ENCODE assay signal across 22 cellular contexts in genomic region chr15:34976743-34977142, GRCh38. TPM values are rescaled to one million over a fixed set of nuclear protein-coding genes. Genes with fewer than 3 reads are reported as not detected.
DNase-seq lines count a peak whose midpoint lies in the region; ATAC-seq and TF ChIP-seq lines count a peak whose summit lies in the region.
"Had no signal": no experiment of that assay in that cellular context is flagged by ENCODE, and none has a peak within 500 bp of the region (broad histone marks: within the 10 kb centered on the region; RNA-seq: fewer than 3 reads in every experiment).

No MANE protein-coding gene starts in this region.

- peak overlapping the region; percentile 22 for H3K27ac Mint-ChIP-seq in activated B cell treated with CpG ODN at 0.5 μM for 24 hours
- peak overlapping the region in 7 of 10 donors; percentile 5 to 62 (median 27) for H3K27ac Mint-ChIP-seq in naive thymus-derived CD8-positive, alpha-beta T cell
- H3K27ac Mint-ChIP-seq in activated CD4-positive, alpha-beta T cell treated with anti-CD3 and anti-CD28 coated beads, Interleukin-2, amount 10 ng/mL, durations not matched to agents 24 days and 14 days, result no peak overlapping the region
- H3K27ac Mint-ChIP-seq in stimulated activated effector memory CD8-positive, alpha-beta T cell treated with anti-CD3 and anti-CD28 coated beads, Interleukin-12 subunit alpha, Interleukin-12 subunit beta, amount 100 ng/mL, for 72 hours, result no peak overlapping the region

- 78 to 90% (median 85%) methylated on average over 2 of the region's 2 CpGs for WGBS in psoas muscle, 3 donors

- TF ChIP-seq CTCF in activated B cell treated with CpG ODN at 0.5 μM for 24 hours (IDR thresholded peaks at IDR 0.05), result no peak
- no peak for TF ChIP-seq CTCF in psoas muscle (IDR thresholded peaks at IDR 0.05)

- H3K9me3 ChIP-seq in psoas muscle, result no peaks in the 10 kb centered on the region
- H3K9me3 ChIP-seq: Caco-2, SJCRH30 had no signal

- DNase-seq in activated B cell treated with CpG ODN at 0.5 μM for 24 hours (no peak), psoas muscle (no peak)
- no peak for DNase-seq in naive thymus-derived CD8-positive, alpha-beta T cell
- DNase-seq in activated CD4-positive, alpha-beta T cell treated with anti-CD3 and anti-CD28 coated beads, Interleukin-2, amount 10 ng/mL, durations not matched to agents 24 days and 14 days, result no peak
- no peak for DNase-seq in stimulated activated effector memory CD8-positive, alpha-beta T cell treated with anti-CD3 and anti-CD28 coated beads, Interleukin-12 subunit alpha, Interleukin-12 subunit beta, amount 100 ng/mL, for 72 hours (ENCODE audit: low spot score in 2 of 2)
- DNase-seq: Caco-2; CD4-positive, CD25-positive, alpha-beta regulatory T cell; DMS 273 treated with DMSO at 0.1 percent for 48 hours; DND-41; GOT3; HCEC 1CT; NCI-H1417; NCI-H1694 treated with DMSO at 0.1 percent for 48 hours; NCI-H2081 treated with DMSO at 0.1 percent for 48 hours; NCI-H2171 treated with DMSO at 0.1 percent for 48 hours; NCI-H524 treated with DMSO at 0.1 percent for 48 hours; OCI-M1; SJCRH30 had no signal

- H3K36me3 ChIP-seq in psoas muscle (ENCODE audit: insufficient read depth in 1 of 2, low read depth in 1 of 2), result peaks cover 4 to 7% of the 10 kb centered on the region in 2 donors

- peaks cover 7% of the 10 kb centered on the region for H3K4me1 Mint-ChIP-seq in activated B cell treated with CpG ODN at 0.5 μM for 24 hours
- H3K4me1 Mint-ChIP-seq in naive thymus-derived CD8-positive, alpha-beta T cell, result peaks cover 0 to 2% (median under 1%) of the 10 kb centered on the region in 4 donors
- peaks cover 7% of the 10 kb centered on the region for H3K4me1 Mint-ChIP-seq in activated CD4-positive, alpha-beta T cell treated with anti-CD3 and anti-CD28 coated beads, Interleukin-2, amount 10 ng/mL, durations not matched to agents 24 days and 14 days
- peaks cover 6% of the 10 kb centered on the region for H3K4me1 Mint-ChIP-seq in stimulated activated effector memory CD8-positive, alpha-beta T cell treated with anti-CD3 and anti-CD28 coated beads, Interleukin-12 subunit alpha, Interleukin-12 subunit beta, amount 100 ng/mL, for 72 hours

- CTCF ChIA-PET in activated B cell treated with CpG ODN at 0.5 μM for 24 hours (lab: Charles Lee), result interaction anchor here (1.3 kb wide), 1 partner anchor 11 kb away, joined by 5 read pairs; the partner anchor contains the start of gene ZNF770

- ATAC-seq in GM18502 (IDR thresholded peaks at IDR 0.05; ENCODE audit: poor library complexity, unreplicated experiment) (peak; percentile 67), HG02759 (IDR thresholded peaks at IDR 0.05; ENCODE audit: unreplicated experiment) (peak; percentile 44), activated B cell treated with CpG ODN at 0.5 μM for 24 hours (ENCODE audit: low read depth) (no peak), psoas muscle (no peak)
- ATAC-seq in naive thymus-derived CD8-positive, alpha-beta T cell, result no peak
- ATAC-seq in stimulated activated effector memory CD8-positive, alpha-beta T cell treated with anti-CD3 and anti-CD28 coated beads, Interleukin-12 subunit alpha, Interleukin-12 subunit beta, amount 100 ng/mL, for 72 hours, result no peak
- ATAC-seq: GM12878 had no signal

- POLR2A ChIA-PET in activated B cell treated with CpG ODN at 0.5 μM for 24 hours (lab: Charles Lee), result interaction anchor here (1.7 kb wide), 1 partner anchor 11 kb away, joined by 7 read pairs; the partner anchor contains the start of gene ZNF770
- POLR2A ChIA-PET in naive thymus-derived CD8-positive, alpha-beta T cell (lab: Charles Lee), result interaction anchor here (5.9 kb wide), 1 partner anchor 11 kb away, joined by 27 read pairs; the partner anchor contains the start of gene ZNF770

- H3K4me3 ChIP-seq in psoas muscle, result no peak overlapping the region
- H3K4me3 ChIP-seq: GM12878, SJCRH30 had no signal

- H3K4me3 Mint-ChIP-seq in activated B cell treated with CpG ODN at 0.5 μM for 24 hours, result no peak overlapping the region
- no peak overlapping the region for H3K4me3 Mint-ChIP-seq in naive thymus-derived CD8-positive, alpha-beta T cell
- H3K4me3 Mint-ChIP-seq in activated CD4-positive, alpha-beta T cell treated with anti-CD3 and anti-CD28 coated beads, Interleukin-2, amount 10 ng/mL, durations not matched to agents 24 days and 14 days, result no peak overlapping the region
- H3K4me3 Mint-ChIP-seq in stimulated activated effector memory CD8-positive, alpha-beta T cell treated with anti-CD3 and anti-CD28 coated beads, Interleukin-12 subunit alpha, Interleukin-12 subunit beta, amount 100 ng/mL, for 72 hours, result no peak overlapping the region
- H3K4me3 Mint-ChIP-seq: CD4-positive, CD25-positive, alpha-beta regulatory T cell; IgD-negative memory B cell had no signal

- H3K9me3 Mint-ChIP-seq in activated B cell treated with CpG ODN at 0.5 μM for 24 hours, result no peaks in the 10 kb centered on the region
- H3K9me3 Mint-ChIP-seq in naive thymus-derived CD8-positive, alpha-beta T cell, result no peaks in the 10 kb centered on the region
- no peaks in the 10 kb centered on the region for H3K9me3 Mint-ChIP-seq in activated CD4-positive, alpha-beta T cell treated with anti-CD3 and anti-CD28 coated beads, Interleukin-2, amount 10 ng/mL, durations not matched to agents 24 days and 14 days
- H3K9me3 Mint-ChIP-seq in stimulated activated effector memory CD8-positive, alpha-beta T cell treated with anti-CD3 and anti-CD28 coated beads, Interleukin-12 subunit alpha, Interleukin-12 subunit beta, amount 100 ng/mL, for 72 hours, result no peaks in the 10 kb centered on the region
- H3K9me3 Mint-ChIP-seq: CD4-positive, CD25-positive, alpha-beta regulatory T cell; IgD-negative memory B cell had no signal

- no peaks in the 10 kb centered on the region for H3K27me3 Mint-ChIP-seq in activated B cell treated with CpG ODN at 0.5 μM for 24 hours
- H3K27me3 Mint-ChIP-seq in naive thymus-derived CD8-positive, alpha-beta T cell, result no peaks in the 10 kb centered on the region
- no peaks in the 10 kb centered on the region for H3K27me3 Mint-ChIP-seq in activated CD4-positive, alpha-beta T cell treated with anti-CD3 and anti-CD28 coated beads, Interleukin-2, amount 10 ng/mL, durations not matched to agents 24 days and 14 days
- H3K27me3 Mint-ChIP-seq: CD4-positive, CD25-positive, alpha-beta regulatory T cell; IgD-negative memory B cell had no signal

- intact Hi-C loops in activated B cell treated with CpG ODN at 0.5 μM for 24 hours (cut with micrococcal nuclease), result no loop called here
- intact Hi-C loops in activated CD4-positive, alpha-beta T cell treated with anti-CD3 and anti-CD28 coated beads, Interleukin-2, amount 10 ng/mL, durations not matched to agents 24 days and 14 days (cut with micrococcal nuclease), result no loop called here
- intact Hi-C loops in psoas muscle (cut with DNase I), result no loop called here

- H3K4me1 ChIP-seq in psoas muscle, result no peaks in the 10 kb centered on the region
- H3K4me1 ChIP-seq: Caco-2, SJCRH30 had no signal

- no peaks in the 10 kb centered on the region for H3K27me3 ChIP-seq in psoas muscle (ENCODE audit: insufficient read depth in 3 of 3, low read length in 2 of 3)
- H3K27me3 ChIP-seq: SJCRH30 had no signal

- peaks cover 20% of the 10 kb centered on the region for H3K36me3 Mint-ChIP-seq in activated B cell treated with CpG ODN at 0.5 μM for 24 hours (ENCODE audit: low read depth)
- peaks cover 0 to 19% (median 0%) of the 10 kb centered on the region in 3 donors for H3K36me3 Mint-ChIP-seq in naive thymus-derived CD8-positive, alpha-beta T cell
- peaks cover 20% of the 10 kb centered on the region for H3K36me3 Mint-ChIP-seq in activated CD4-positive, alpha-beta T cell treated with anti-CD3 and anti-CD28 coated beads, Interleukin-2, amount 10 ng/mL, durations not matched to agents 24 days and 14 days (ENCODE audit: low read depth)
- H3K36me3 Mint-ChIP-seq in stimulated activated effector memory CD8-positive, alpha-beta T cell treated with anti-CD3 and anti-CD28 coated beads, Interleukin-12 subunit alpha, Interleukin-12 subunit beta, amount 100 ng/mL, for 72 hours, result peaks cover 32% of the 10 kb centered on the region

- H3K27ac ChIP-seq in psoas muscle, result no peak overlapping the region
- H3K27ac ChIP-seq: SJCRH30 had no signal

RNA-seq across cellular contexts. Expression of gene AQR, which starts 7.2 kb away (rescaled TPM):
- 43.3 and 48.6 TPM in 2 replicates for total RNA-seq in activated B cell treated with CpG ODN at 0.5 μM for 24 hours
- total RNA-seq in naive thymus-derived CD8-positive, alpha-beta T cell, result 10 to 100 TPM; 42.3 to 50.7 TPM
- 10 to 100 TPM; 10.3 to 16.0 (median 13.5) TPM for polyA plus RNA-seq in naive thymus-derived CD8-positive, alpha-beta T cell
- total RNA-seq in activated CD4-positive, alpha-beta T cell treated with anti-CD3 and anti-CD28 coated beads, Interleukin-2, amount 10 ng/mL, durations not matched to agents 24 days and 14 days, result 47.3 and 50.2 TPM in 2 replicates
- total RNA-seq in psoas muscle, result 10 to 100 TPM in 2 of 4 donors, 1 to 10 TPM in 2; 8.4 to 12.2 (median 9.8) TPM
- polyA plus RNA-seq in psoas muscle, result 1 to 10 TPM; 3.4 to 7.4 (median 7.1) TPM

RNA-seq across cellular contexts. Expression of gene ZNF770, which starts 11.3 kb away (rescaled TPM):
- total RNA-seq in activated B cell treated with CpG ODN at 0.5 μM for 24 hours, result 46.8 TPM in 2 replicates
- 10 to 100 TPM; 60.2 to 72.6 TPM for total RNA-seq in naive thymus-derived CD8-positive, alpha-beta T cell
- polyA plus RNA-seq in naive thymus-derived CD8-positive, alpha-beta T cell, result 100 to 1,000 TPM in 2 of 3 donors, 10 to 100 TPM in 1; 93.6 to 112 (median 110) TPM
- total RNA-seq in activated CD4-positive, alpha-beta T cell treated with anti-CD3 and anti-CD28 coated beads, Interleukin-2, amount 10 ng/mL, durations not matched to agents 24 days and 14 days, result 53.9 and 56.3 TPM in 2 replicates
- total RNA-seq in psoas muscle, result 10 to 100 TPM; 39.9 to 52.7 (median 49.8) TPM
- polyA plus RNA-seq in psoas muscle, result 10 to 100 TPM; 16.2 to 70.6 (median 16.8) TPM

Comparison
In these comparisons a context has a peak if more than half of its experiments do, and no peak if none do; other contexts are left out.
1. ATAC-seq: peak in GM18502 (single experiment) and HG02759 (single experiment); none in activated B cell treated with CpG ODN at 0.5 μM for 24 hours (single experiment), naive thymus-derived CD8-positive, alpha-beta T cell (0 of 2), psoas muscle (0 of 4) and stimulated activated effector memory CD8-positive, alpha-beta T cell treated with anti-CD3 and anti-CD28 coated beads, Interleukin-12 subunit alpha, Interleukin-12 subunit beta, amount 100 ng/mL, for 72 hours (single experiment).
2. H3K27ac Mint-ChIP-seq: peak in activated B cell treated with CpG ODN at 0.5 μM for 24 hours (single experiment) and naive thymus-derived CD8-positive, alpha-beta T cell (7 of 10); none in activated CD4-positive, alpha-beta T cell treated with anti-CD3 and anti-CD28 coated beads, Interleukin-2, amount 10 ng/mL, durations not matched to agents 24 days and 14 days (single experiment) and stimulated activated effector memory CD8-positive, alpha-beta T cell treated with anti-CD3 and anti-CD28 coated beads, Interleukin-12 subunit alpha, Interleukin-12 subunit beta, amount 100 ng/mL, for 72 hours (single experiment).